ENCODE assay signal across 8 cellular contexts in genomic region chr19:37218592-37218935, GRCh38. TPM values are rescaled to one million over a fixed set of nuclear protein-coding genes. Genes with fewer than 3 reads are reported as not detected.
DNase-seq lines count a peak whose midpoint lies in the region; TF ChIP-seq lines count a peak whose summit lies in the region.

No MANE protein-coding gene starts in this region.

- CTCF ChIA-PET in CD4-positive, alpha-beta memory T cell (lab: Charles Lee; ENCODE audit: partially characterized antibody): no interaction called here

- H3K36me3 Mint-ChIP-seq in CD4-positive, alpha-beta memory T cell: peaks cover 32 to 37% of the 10 kb centered on the region in 2 donors

- H3K27ac ChIP-seq in CD4-positive, alpha-beta memory T cell (ENCODE audit: low read depth, low read length): peak overlapping the region; percentile 80
- H3K27ac ChIP-seq in uterus: peak overlapping the region; percentile 91 to 92

- H3K4me1 ChIP-seq in CD4-positive, alpha-beta memory T cell (ENCODE audit: insufficient read depth, low read length): peaks cover 16% of the 10 kb centered on the region
- no peaks in the 10 kb centered on the region for H3K4me1 ChIP-seq in uterus

- DNase-seq in CD4-positive, alpha-beta memory T cell: no peak
- DNase-seq in M059J (ENCODE audit: low read depth) (peak; percentile 37), choroid plexus epithelial cell (ENCODE audit: low read depth) (peak; percentile 58), midbrain (lab: John Stamatoyannopoulos, UW) (peak; percentile 53), uterus (no peak), hypothalamus (lab: John Stamatoyannopoulos, UW) (no peak), NCI-H2227 treated with DMSO at 0.1 percent for 48 hours (lab: John Stamatoyannopoulos, UW) (no peak)
- DNase-seq in activated CD8-positive, alpha-beta memory T cell treated with anti-CD3 and anti-CD28 coated beads for 24 hours: no peak

- peak overlapping the region; percentile 89 to 98 (median 91) for H3K4me3 Mint-ChIP-seq in CD4-positive, alpha-beta memory T cell

- no peak for TF ChIP-seq POLR2A in uterus (IDR thresholded peaks at IDR 0.05)

- H3K27me3 ChIP-seq in CD4-positive, alpha-beta memory T cell (ENCODE audit: insufficient read depth, low read length): no peaks in the 10 kb centered on the region
- no peaks in the 10 kb centered on the region for H3K27me3 ChIP-seq in uterus

- H3K9me3 Mint-ChIP-seq in CD4-positive, alpha-beta memory T cell: peaks cover 0 to 24% (median 10%) of the 10 kb centered on the region in 8 donors

- H3K27me3 Mint-ChIP-seq in CD4-positive, alpha-beta memory T cell: no peaks in the 10 kb centered on the region

- intact Hi-C loops in CD4-positive, alpha-beta memory T cell (cut with micrococcal nuclease): loop anchor here (1.0 to 10.0 kb wide), 9 partner anchors 8 to 1104 kb away; partner anchors contain the start of genes OVOL3, POLR2I, TBCB and ZNF146
- intact Hi-C loops in uterus (cut with DNase I; ENCODE audit: low total_unique reads): no loop called here

- H3K9me3 ChIP-seq in CD4-positive, alpha-beta memory T cell (ENCODE audit: control insufficient read depth in 1 of 2, low read length in 2 of 2): no peaks in the 10 kb centered on the region
- H3K9me3 ChIP-seq in uterus: no peaks in the 10 kb centered on the region

- peak overlapping the region; percentile 88 to 98 (median 96) for H3K27ac Mint-ChIP-seq in CD4-positive, alpha-beta memory T cell

- no peaks in the 10 kb centered on the region for H3K36me3 ChIP-seq in CD4-positive, alpha-beta memory T cell (ENCODE audit: insufficient read depth, low read length)
- no peaks in the 10 kb centered on the region for H3K36me3 ChIP-seq in uterus

- POLR2A ChIA-PET in CD4-positive, alpha-beta memory T cell (lab: Charles Lee; ENCODE audit: partially characterized antibody): interaction anchor here (1.6 to 2.3 kb wide), 2 partner anchors 10 to 141 kb away, joined by 9 to 15 read pairs; partner anchors contain the start of gene ZNF420

- H3K4me3 ChIP-seq in CD4-positive, alpha-beta memory T cell (ENCODE audit: low read length in 2 of 2): peak overlapping the region; percentile 85 to 99
- peak overlapping the region; percentile 81 for H3K4me3 ChIP-seq in choroid plexus epithelial cell (ENCODE audit: low read depth, low read length)
- peak overlapping the region; percentile 74 to 96 for H3K4me3 ChIP-seq in uterus

- peaks cover 20 to 40% (median 31%) of the 10 kb centered on the region in 4 donors for H3K4me1 Mint-ChIP-seq in CD4-positive, alpha-beta memory T cell

- TF ChIP-seq CTCF in choroid plexus epithelial cell (conservative IDR thresholded peaks at IDR 0.05; ENCODE audit: low read depth, low read length) (no peak), uterus (IDR thresholded peaks at IDR 0.05) (no peak)

RNA-seq across cellular contexts. Expression of gene ZNF383, which starts 0.6 kb away (rescaled TPM):
- 10 to 100 TPM; 32.0 to 34.0 TPM for total RNA-seq in CD4-positive, alpha-beta memory T cell
- polyA plus RNA-seq in CD4-positive, alpha-beta memory T cell: 10 to 100 TPM in 1 of 2 donors, 1 to 10 TPM in 1; 8.4 to 14.1 TPM
- 5.0 and 8.6 TPM in 2 replicates for total RNA-seq in M059J (2014; rRNA removed; shearing (Covaris generic))
- 10 to 100 TPM in 2 of 4 donors, 1 to 10 TPM in 2; 2.3 to 23.8 (median 10.0) TPM for total RNA-seq in uterus

RNA-seq across cellular contexts. Expression of gene ZNF585B, which starts 8.2 kb away (rescaled TPM):
- total RNA-seq in CD4-positive, alpha-beta memory T cell: 10 to 100 TPM; 29.9 to 36.5 TPM
- polyA plus RNA-seq in CD4-positive, alpha-beta memory T cell: 1 to 10 TPM; 4.4 to 9.8 TPM
- total RNA-seq in M059J (2014; rRNA removed; shearing (Covaris generic)): 14.5 and 18.1 TPM in 2 replicates
- total RNA-seq in uterus: 10 to 100 TPM in 3 of 4 donors, 1 to 10 TPM in 1; 5.6 to 34.4 (median 23.2) TPM

RNA-seq across cellular contexts. Expression of gene ZNF585A, which starts 46.1 kb away (rescaled TPM):
- total RNA-seq in CD4-positive, alpha-beta memory T cell: 10 to 100 TPM; 16.5 to 25.4 TPM
- polyA plus RNA-seq in CD4-positive, alpha-beta memory T cell: 10 to 100 TPM; 37.9 to 42.1 TPM
- total RNA-seq in M059J (2014; rRNA removed; shearing (Covaris generic)): 8.0 and 25.3 TPM in 2 replicates
- total RNA-seq in uterus: 10 to 100 TPM; 18.6 to 49.4 (median 25.1) TPM

Comparison
In these comparisons a context has a peak if more than half of its experiments do, and no peak if none do; other contexts are left out.
1. DNase-seq: peak in M059J (single experiment), choroid plexus epithelial cell (single experiment) and midbrain (single experiment); none in CD4-positive, alpha-beta memory T cell (0 of 5), uterus (0 of 2), hypothalamus (0 of 51), activated CD8-positive, alpha-beta memory T cell treated with anti-CD3 and anti-CD28 coated beads for 24 hours (single experiment) and NCI-H2227 treated with DMSO at 0.1 percent for 48 hours (single experiment).
2. Peak in every context shown above with its lines, with median percentiles within 50 percentile points of each other: H3K4me3 ChIP-seq.